9 cellular contexts compared by ENCODE assay signal in the genomic region with DNA sequence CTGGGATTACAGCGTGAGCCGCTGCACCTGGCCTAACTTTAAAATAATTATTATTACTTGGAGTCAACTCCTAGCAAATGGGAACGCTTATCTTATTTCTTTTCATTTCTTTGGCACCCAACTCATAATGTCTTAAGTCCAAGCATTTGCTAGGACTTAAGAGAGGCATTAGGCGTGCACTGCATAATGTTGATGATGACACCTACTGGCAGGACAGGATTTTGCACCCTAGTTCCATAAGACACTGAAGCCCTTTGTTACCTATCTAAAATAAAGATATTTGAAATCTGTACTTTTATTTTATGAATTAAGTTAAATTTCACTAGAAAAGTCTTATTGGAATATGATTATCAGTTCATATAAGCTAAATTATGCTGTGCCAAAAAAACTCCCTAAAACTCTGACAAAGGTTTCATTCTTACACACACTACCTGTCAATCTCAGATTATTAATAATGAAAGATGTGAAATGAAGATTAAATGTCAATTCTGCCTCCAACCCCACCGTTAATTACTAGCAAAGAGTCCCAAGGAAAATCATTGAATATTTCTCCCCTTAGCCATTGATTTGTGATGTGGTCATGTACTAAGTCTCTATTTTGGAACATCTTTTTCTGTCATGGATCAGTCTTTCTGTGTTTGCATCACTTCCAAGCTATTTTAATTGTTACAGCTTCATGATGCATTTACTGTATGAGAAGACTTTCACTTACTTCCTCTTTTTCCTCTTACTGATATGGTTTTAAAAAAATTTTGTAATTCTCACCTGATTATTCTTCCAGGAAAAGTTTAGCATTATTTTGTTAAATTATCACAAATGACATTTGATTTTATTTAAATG. TPM values are rescaled to one million over a fixed set of nuclear protein-coding genes. Genes with fewer than 3 reads are reported as not detected.
DNase-seq lines count a peak whose midpoint lies in the region; ATAC-seq, FAIRE-seq and TF ChIP-seq lines count a peak whose summit lies in the region.
"Had no signal": no experiment of that assay in that cellular context is flagged by ENCODE, and none has a peak within 500 bp of the region (broad histone marks: within the 10 kb centered on the region; RNA-seq: fewer than 3 reads in every experiment).

No MANE protein-coding gene starts in this region.

- H4K20me1 ChIP-seq in KMS-11 (ENCODE audit: insufficient read depth) (no peaks in the 10 kb centered on the region), astrocyte (ENCODE audit: insufficient read depth, low read length) (no peaks in the 10 kb centered on the region)

- H3K4me2 ChIP-seq in KMS-11 (no peak overlapping the region), astrocyte (ENCODE audit: low read length) (no peak overlapping the region)

- H3K4me3 Mint-ChIP-seq in Calu3 (ENCODE audit: low read depth, unreplicated experiment) (no peak overlapping the region), astrocyte (ENCODE audit: unreplicated experiment) (no peak overlapping the region)
- H3K4me3 Mint-ChIP-seq: T-helper 1 cell treated with Interleukin-12 subunit alpha and Interleukin-12 subunit beta and Interleukin-4 antibody, amounts not matched to agents 30 μg/mL and 1 μg/mL, for 36 hours had no signal

- intact Hi-C loops in Calu3 (cut with micrococcal nuclease; ENCODE audit: unreplicated experiment) = loop anchor here (5.0 to 10.0 kb wide), 3 partner anchors 177 to 585 kb away; no protein-coding TSS in a partner anchor
- intact Hi-C loops in left lung (cut with DNase I) = no loop called here

- H3K9ac ChIP-seq in KMS-11 = no peak overlapping the region
- no peak overlapping the region for H3K9ac ChIP-seq in astrocyte (ENCODE audit: low read length)

- H3K27ac ChIP-seq in KMS-11 = no peak overlapping the region
- no peak overlapping the region for H3K27ac ChIP-seq in astrocyte (ENCODE audit: low read depth, low read length)
- no peak overlapping the region for H3K27ac ChIP-seq in left lung

- H3K79me2 ChIP-seq in KMS-11 (ENCODE audit: insufficient read depth, low read depth) (no peaks in the 10 kb centered on the region), astrocyte (ENCODE audit: insufficient read depth, low read length) (no peaks in the 10 kb centered on the region)

- no peak for FAIRE-seq in astrocyte (lab: Jason Lieb, UNC)

- H3K36me3 Mint-ChIP-seq in Calu3 (ENCODE audit: insufficient read depth, unreplicated experiment) = no peaks in the 10 kb centered on the region
- no peaks in the 10 kb centered on the region for H3K36me3 Mint-ChIP-seq in astrocyte (ENCODE audit: low read depth, unreplicated experiment)

- ATAC-seq in GM18870 (IDR thresholded peaks at IDR 0.05; ENCODE audit: unreplicated experiment) (peak; percentile 81), left lung (peak; percentile 81), GM19467 (IDR thresholded peaks at IDR 0.05; ENCODE audit: unreplicated experiment) (no peak)

- H3K9me3 ChIP-seq in astrocyte (ENCODE audit: insufficient read depth, low read depth, low read length) = no peaks in the 10 kb centered on the region
- no peaks in the 10 kb centered on the region for H3K9me3 ChIP-seq in left lung

- no TSS peak for BruUV-seq in Calu3 (replicated peaks; lab: Mats Ljungman, UMichigan)

- H3K27me3 Mint-ChIP-seq in Calu3 (ENCODE audit: unreplicated experiment) (no peaks in the 10 kb centered on the region), astrocyte (ENCODE audit: low read depth, unreplicated experiment) (no peaks in the 10 kb centered on the region)

- H3K4me3 ChIP-seq in KMS-11 (IDR thresholded peaks at IDR 0.05; ENCODE audit: insufficient read depth, low read depth, low read length) (no peak overlapping the region), astrocyte (ENCODE audit: insufficient read depth, low read depth, low read length) (no peak overlapping the region), left lung (no peak overlapping the region)

- peaks cover 2% of the 10 kb centered on the region for H3K9me3 Mint-ChIP-seq in Calu3 (ENCODE audit: low read depth, unreplicated experiment)
- no peaks in the 10 kb centered on the region for H3K9me3 Mint-ChIP-seq in astrocyte (ENCODE audit: unreplicated experiment)
- H3K9me3 Mint-ChIP-seq: T-helper 1 cell treated with Interleukin-12 subunit alpha and Interleukin-12 subunit beta and Interleukin-4 antibody, amounts not matched to agents 30 μg/mL and 1 μg/mL, for 36 hours had no signal

- CTCF ChIA-PET in Calu3 (lab: Charles Lee) = no interaction called here

- peak; percentile 43 for DNase-seq in Calu3
- DNase-seq in astrocyte (ENCODE audit: low read depth) = peak; percentile 55
- no peak for DNase-seq in left lung
- no peak for DNase-seq in 8988T
- DNase-seq in activated effector memory CD4-positive, alpha-beta T cell treated with Interleukin-2 at 50 U/mL for 16 hours = no peak

- H3K4me1 Mint-ChIP-seq in Calu3 (ENCODE audit: low read depth, unreplicated experiment) (peaks cover 8% of the 10 kb centered on the region), astrocyte (ENCODE audit: low read depth, unreplicated experiment) (no peaks in the 10 kb centered on the region)

- TF ChIP-seq CTCF in Calu3 (IDR thresholded peaks at IDR 0.05; ENCODE audit: unreplicated experiment) (peak; percentile 42), KMS-11 (conservative IDR thresholded peaks at IDR 0.05; ENCODE audit: low read depth, low read length) (peak; percentile 59), astrocyte (IDR thresholded peaks at IDR 0.05; ENCODE audit: insufficient read depth, low read depth, low read length) (peak; percentile 64), left lung (IDR thresholded peaks at IDR 0.05) (peak; percentile 43 to 55)

- H3K27me3 ChIP-seq in KMS-11 (ENCODE audit: insufficient read depth, low read depth) (no peaks in the 10 kb centered on the region), astrocyte (ENCODE audit: insufficient read depth, low read length) (no peaks in the 10 kb centered on the region), left lung (no peaks in the 10 kb centered on the region)

- H3K27ac Mint-ChIP-seq in Calu3 (ENCODE audit: unreplicated experiment) (no peak overlapping the region), astrocyte (ENCODE audit: unreplicated experiment) (no peak overlapping the region)
- H3K27ac Mint-ChIP-seq: T-helper 1 cell treated with Interleukin-12 subunit alpha and Interleukin-12 subunit beta and Interleukin-4 antibody, amounts not matched to agents 30 μg/mL and 1 μg/mL, for 36 hours had no signal

- H3K4me1 ChIP-seq in KMS-11 (ENCODE audit: low read depth, poor library complexity, severe bottlenecking) (no peaks in the 10 kb centered on the region), astrocyte (ENCODE audit: insufficient read depth, low read length) (no peaks in the 10 kb centered on the region), left lung (no peaks in the 10 kb centered on the region)

- H3K36me3 ChIP-seq in KMS-11 (ENCODE audit: insufficient read depth) (no peaks in the 10 kb centered on the region), astrocyte (ENCODE audit: insufficient read depth, low read length) (no peaks in the 10 kb centered on the region), left lung (no peaks in the 10 kb centered on the region)

- no peak overlapping the region for H2AFZ ChIP-seq in KMS-11 (ENCODE audit: low read depth)
- no peak overlapping the region for H2AFZ ChIP-seq in astrocyte (ENCODE audit: low read depth, low read length)

RNA-seq across cellular contexts. Expression of a gene that starts 12.7 kb away (rescaled TPM):
- 1.5 and 2.3 TPM in 2 replicates for total RNA-seq in Calu3 (2022)
- total RNA-seq in astrocyte = 326 and 363 TPM in 2 replicates
- 10 to 100 TPM in 1 of 2 donors, 1 to 10 TPM in 1; 1.6 to 15.0 TPM for total RNA-seq in left lung

Comparison
In these comparisons a context has a peak if more than half of its experiments do, and no peak if none do; other contexts are left out.
1. DNase-seq: peak in Calu3 (single experiment) and astrocyte (single experiment); none in left lung (0 of 2), 8988T (single experiment) and activated effector memory CD4-positive, alpha-beta T cell treated with Interleukin-2 at 50 U/mL for 16 hours (single experiment).
2. RNA of a gene that starts 12.7 kb away (total RNA-seq): 326 to 363 TPM in astrocyte; 1.6 to 15.0 TPM in left lung and 1.5 to 2.3 TPM in Calu3; every median in the first group is over 10 times any median in the second.
3. Peak in every context shown above with its lines, with median percentiles within 50 percentile points of each other: CTCF ChIP-seq.